Comparison of ENCODE assay signal across 1 cellular context in genomic region chr5:167934561-167934971, GRCh38.
TF ChIP-seq lines count a peak whose summit lies in the region.

No MANE protein-coding gene starts in this region.

TF ChIP-seq in SK-N-SH, 30 proteins besides CTCF, POLR2A, EP300 and RAD21 (continued from another document):
- TF ChIP-seq MAX (IDR thresholded peaks at IDR 0.05; ENCODE audit: low read depth) (no peak), YY1 (IDR thresholded peaks at IDR 0.05; ENCODE audit: low read depth) (no peak), ZBTB33 (IDR thresholded peaks at IDR 0.05; ENCODE audit: borderline replicate concordance, low read depth) (no peak), FOXM1 (IDR thresholded peaks at IDR 0.05; ENCODE audit: low read depth) (no peak), CHD2 (IDR thresholded peaks at IDR 0.05; ENCODE audit: low read length, partially characterized antibody) (no peak), FOXJ3 (CRISPR knock-in tag; IDR thresholded peaks at IDR 0.05) (no peak)
